ENCODE assay signal across 17 cellular contexts in the genomic region with DNA sequence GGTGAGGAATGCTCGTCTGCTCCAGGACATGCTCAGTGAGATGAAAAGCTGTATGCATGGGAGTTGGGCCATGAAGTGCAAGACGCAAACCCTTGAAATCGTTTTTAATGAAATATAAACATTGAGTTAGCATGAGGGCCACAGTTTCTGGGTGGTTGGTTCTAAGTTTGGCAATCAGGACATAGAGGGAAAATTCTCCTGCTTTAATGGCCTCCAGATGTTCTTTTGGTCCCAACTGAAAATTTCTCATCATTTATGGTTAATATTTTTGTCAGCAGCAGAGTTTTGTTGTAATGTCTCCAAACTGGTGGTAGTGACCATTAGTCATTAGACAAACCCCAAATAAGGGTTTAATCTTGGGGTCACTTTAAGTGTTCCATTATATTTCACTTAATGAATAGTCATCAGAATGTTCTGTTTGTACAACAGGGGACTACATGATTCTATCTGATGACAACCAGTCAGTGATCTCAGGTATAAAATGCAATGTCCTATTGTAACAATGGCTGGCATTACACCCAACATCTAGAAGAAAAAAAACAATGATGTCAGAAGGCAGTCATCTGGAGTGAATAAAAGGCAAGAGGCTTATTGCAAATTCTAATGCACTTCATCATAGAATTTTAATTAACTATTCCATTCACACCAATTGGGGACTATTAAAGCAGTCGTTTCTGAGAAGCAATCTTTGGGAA.
A peak's percentile ranks its signal among the peaks of the same experiment; 100 is the strongest.
DNase-seq lines count a peak whose midpoint lies in the region; ATAC-seq, FAIRE-seq and TF ChIP-seq lines count a peak whose summit lies in the region.
"Had no signal": no experiment of that assay in that cellular context is flagged by ENCODE, and none has a peak within 500 bp of the region (broad histone marks: within the 10 kb centered on the region; RNA-seq: fewer than 3 reads in every experiment).

No MANE protein-coding gene starts in this region.

- no peaks in the 10 kb centered on the region for H3K9me3 ChIP-seq in psoas muscle

- DNase-seq in AG09319 (ENCODE audit: extremely low read depth, low read depth) (peak; percentile 88), psoas muscle (no peak), amygdala (lab: John Stamatoyannopoulos, UW) (no peak), urothelium cell line (ENCODE audit: low spot score) (no peak), GM12891 (ENCODE audit: insufficient read length, low spot score) (no peak), COLO829 (ENCODE audit: low spot score) (no peak)
- DNase-seq: activated CD4-positive, alpha-beta T cell treated with anti-CD3 and anti-CD28 coated beads for 1 hour; Karpas-422; NCI-H1436 treated with DMSO at 0.1 percent for 48 hours; NCI-H510A; stimulated activated naive CD4-positive, alpha-beta T cell; T-cell had no signal

- H3K4me1 ChIP-seq in psoas muscle = peaks cover 44% of the 10 kb centered on the region

- no peak for FAIRE-seq in urothelium cell line (lab: Jason Lieb, UNC)
- FAIRE-seq in GM12891 (lab: Jason Lieb, UNC) = no peak

- H3K36me3 ChIP-seq in psoas muscle (ENCODE audit: insufficient read depth in 1 of 2, low read depth in 1 of 2) = no peaks in the 10 kb centered on the region
- H3K36me3 ChIP-seq: neural progenitor cell had no signal

- no peak overlapping the region for H3K4me3 ChIP-seq in psoas muscle
- H3K4me3 ChIP-seq: neural progenitor cell, skin epidermis had no signal

- intact Hi-C loops in psoas muscle (cut with DNase I) = loop anchor here in 1 of 2 donors (5.0 kb wide), 1 partner anchor 85 kb away; no protein-coding TSS in a partner anchor

- peak; percentile 52; the same call in 1 of the 2 replicates for TF ChIP-seq EP300 in Ishikawa (IDR thresholded peaks at IDR 0.05; ENCODE audit: borderline replicate concordance)

- H3K27ac ChIP-seq in psoas muscle = peak overlapping the region; percentile 84
- H3K27ac ChIP-seq: neural progenitor cell had no signal

- 65 to 76% (median 67%) methylated on average over 4 of the region's 4 CpGs for WGBS in psoas muscle, 3 donors

- TF ChIP-seq CTCF in AG09319 (IDR thresholded peaks at IDR 0.05; ENCODE audit: low read depth, low read length) = no peak
- TF ChIP-seq CTCF in psoas muscle (IDR thresholded peaks at IDR 0.05) = no peak

- ATAC-seq in esophagus mucosa = peak; percentile 44
- no peak for ATAC-seq in psoas muscle
- ATAC-seq: activated naive CD4-positive, alpha-beta T cell treated with anti-CD3 and anti-CD28 coated beads, Interleukin-2, amount 50 U/mL, for 72 hours; T-cell had no signal

- no peak for TF ChIP-seq POLR2A in GM12891 (IDR thresholded peaks at IDR 0.05; ENCODE audit: low read depth, low read length)

- no peaks in the 10 kb centered on the region for H3K27me3 ChIP-seq in psoas muscle (ENCODE audit: insufficient read depth in 3 of 3, low read length in 2 of 3)
- H3K27me3 ChIP-seq: neural progenitor cell had no signal

- no peak for TF ChIP-seq RAD21 in Ishikawa (IDR thresholded peaks at IDR 0.05; ENCODE audit: low read depth)

TF ChIP-seq in Ishikawa, 13 proteins besides CTCF, POLR2A, EP300 and RAD21:
- 0 out of 2 replicates have a peak, but pooled peaks have one; percentile 22 for TF ChIP-seq FOXM1 (IDR thresholded peaks at IDR 0.05; ENCODE audit: borderline replicate concordance, low read depth)
- no peak; the same call in 1 of the 2 replicates for TF ChIP-seq TEAD4 (IDR thresholded peaks at IDR 0.05)
- no peak for TF ChIP-seq CEBPB (IDR thresholded peaks at IDR 0.05)
- TF ChIP-seq NFIC (IDR thresholded peaks at IDR 0.05) = peak; percentile 48
- no peak for TF ChIP-seq EGR1 (IDR thresholded peaks at IDR 0.05)
- no peak for TF ChIP-seq TAF1 (IDR thresholded peaks at IDR 0.05; ENCODE audit: low read depth)
- TF ChIP-seq, protein P1, sequence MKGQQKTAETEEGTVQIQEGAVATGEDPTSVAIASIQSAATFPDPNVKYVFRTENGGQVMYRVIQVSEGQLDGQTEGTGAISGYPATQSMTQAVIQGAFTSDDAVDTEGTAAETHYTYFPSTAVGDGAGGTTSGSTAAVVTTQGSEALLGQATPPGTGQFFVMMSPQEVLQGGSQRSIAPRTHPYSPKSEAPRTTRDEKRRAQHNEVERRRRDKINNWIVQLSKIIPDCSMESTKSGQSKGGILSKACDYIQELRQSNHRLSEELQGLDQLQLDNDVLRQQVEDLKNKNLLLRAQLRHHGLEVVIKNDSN (IDR thresholded peaks at IDR 0.05) = no peak
- TF ChIP-seq, protein P2, sequence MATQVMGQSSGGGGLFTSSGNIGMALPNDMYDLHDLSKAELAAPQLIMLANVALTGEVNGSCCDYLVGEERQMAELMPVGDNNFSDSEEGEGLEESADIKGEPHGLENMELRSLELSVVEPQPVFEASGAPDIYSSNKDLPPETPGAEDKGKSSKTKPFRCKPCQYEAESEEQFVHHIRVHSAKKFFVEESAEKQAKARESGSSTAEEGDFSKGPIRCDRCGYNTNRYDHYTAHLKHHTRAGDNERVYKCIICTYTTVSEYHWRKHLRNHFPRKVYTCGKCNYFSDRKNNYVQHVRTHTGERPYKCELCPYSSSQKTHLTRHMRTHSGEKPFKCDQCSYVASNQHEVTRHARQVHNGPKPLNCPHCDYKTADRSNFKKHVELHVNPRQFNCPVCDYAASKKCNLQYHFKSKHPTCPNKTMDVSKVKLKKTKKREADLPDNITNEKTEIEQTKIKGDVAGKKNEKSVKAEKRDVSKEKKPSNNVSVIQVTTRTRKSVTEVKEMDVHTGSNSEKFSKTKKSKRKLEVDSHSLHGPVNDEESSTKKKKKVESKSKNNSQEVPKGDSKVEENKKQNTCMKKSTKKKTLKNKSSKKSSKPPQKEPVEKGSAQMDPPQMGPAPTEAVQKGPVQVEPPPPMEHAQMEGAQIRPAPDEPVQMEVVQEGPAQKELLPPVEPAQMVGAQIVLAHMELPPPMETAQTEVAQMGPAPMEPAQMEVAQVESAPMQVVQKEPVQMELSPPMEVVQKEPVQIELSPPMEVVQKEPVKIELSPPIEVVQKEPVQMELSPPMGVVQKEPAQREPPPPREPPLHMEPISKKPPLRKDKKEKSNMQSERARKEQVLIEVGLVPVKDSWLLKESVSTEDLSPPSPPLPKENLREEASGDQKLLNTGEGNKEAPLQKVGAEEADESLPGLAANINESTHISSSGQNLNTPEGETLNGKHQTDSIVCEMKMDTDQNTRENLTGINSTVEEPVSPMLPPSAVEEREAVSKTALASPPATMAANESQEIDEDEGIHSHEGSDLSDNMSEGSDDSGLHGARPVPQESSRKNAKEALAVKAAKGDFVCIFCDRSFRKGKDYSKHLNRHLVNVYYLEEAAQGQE (IDR thresholded peaks at IDR 0.05; ENCODE audit: low read depth) = no peak
- no peak for TF ChIP-seq YY1 (IDR thresholded peaks at IDR 0.05; ENCODE audit: low read depth)
- TF ChIP-seq ZBTB7A (IDR thresholded peaks at IDR 0.05; ENCODE audit: low read depth) = no peak
- TF ChIP-seq TCF12 (IDR thresholded peaks at IDR 0.05; ENCODE audit: low read depth) = peak; percentile 19; the same call in 1 of the 2 replicates
- no peak for TF ChIP-seq CREB1 (IDR thresholded peaks at IDR 0.05; ENCODE audit: low read depth)

TF ChIP-seq in GM12891, 5 proteins besides CTCF, POLR2A, EP300 and RAD21:
- TF ChIP-seq POU2F2 (IDR thresholded peaks at IDR 0.05; ENCODE audit: low read depth, low read length) = no peak
- no peak for TF ChIP-seq TAF1 (IDR thresholded peaks at IDR 0.05; ENCODE audit: low read depth, low read length)
- no peak for TF ChIP-seq POLR2AphosphoS5 (IDR thresholded peaks at IDR 0.05; ENCODE audit: low read depth, low read length)
- no peak for TF ChIP-seq SPI1 (IDR thresholded peaks at IDR 0.05; ENCODE audit: low read depth, low read length)
- no peak for TF ChIP-seq PAX5 (IDR thresholded peaks at IDR 0.05; ENCODE audit: insufficient read depth, low read length, severe bottlenecking)
